Comparison of ENCODE assay signal across 8 cellular contexts in genomic region chr1:8423134-8423701, GRCh38.
A peak's percentile ranks its signal among the peaks of the same experiment; 100 is the strongest.
DNase-seq lines count a peak whose midpoint lies in the region; ATAC-seq, FAIRE-seq and TF ChIP-seq lines count a peak whose summit lies in the region.

No MANE protein-coding gene starts in this region.

- no peaks in the 10 kb centered on the region for H3K9me3 Mint-ChIP-seq in astrocyte (ENCODE audit: unreplicated experiment)

- DNase-seq in GM20000 (ENCODE audit: low spot score): peak; percentile 64
- DNase-seq in astrocyte (ENCODE audit: low read depth): no peak
- DNase-seq in kidney: peak; percentile 85
- peak; percentile 15 to 25 for DNase-seq in stimulated activated CD4-positive, alpha-beta T cell treated with anti-CD3 and anti-CD28 coated beads, Interleukin-4, amount 100 ng/mL, for 48 hours (ENCODE audit: low read depth in 2 of 2)
- DNase-seq in effector CD8-positive, alpha-beta T cell (lab: John Stamatoyannopoulos, UW): no peak
- DNase-seq in G401 (ENCODE audit: low spot score): no peak

- 0 out of 2 replicates have a peak, but pooled peaks have one; percentile 28 for TF ChIP-seq POLR2A in Raji (IDR thresholded peaks at IDR 0.05; ENCODE audit: insufficient read depth, low read depth, low read length)

- peaks cover 20% of the 10 kb centered on the region for H3K4me1 ChIP-seq in astrocyte (ENCODE audit: insufficient read depth, low read length)
- H3K4me1 ChIP-seq in kidney (ENCODE audit: control insufficient read depth in 1 of 2, insufficient read depth in 1 of 2, low read depth in 1 of 2, low read length in 2 of 2): peaks cover 23 to 27% of the 10 kb centered on the region in 2 donors

- H3K79me2 ChIP-seq in astrocyte (ENCODE audit: insufficient read depth, low read length): peaks cover 52% of the 10 kb centered on the region

- peak overlapping the region; percentile 87 for H3K4me3 ChIP-seq in astrocyte (ENCODE audit: insufficient read depth, low read depth, low read length)
- H3K4me3 ChIP-seq in kidney (ENCODE audit: low read length in 2 of 2): peak overlapping the region; percentile 84 to 95

- H3K4me1 Mint-ChIP-seq in astrocyte (ENCODE audit: low read depth, unreplicated experiment): peaks cover 35% of the 10 kb centered on the region

- H3K9ac ChIP-seq in astrocyte (ENCODE audit: low read length): peak overlapping the region; percentile 93
- peak overlapping the region; percentile 75 to 89 for H3K9ac ChIP-seq in kidney (ENCODE audit: low read length in 2 of 2)

- H3K4me3 Mint-ChIP-seq in astrocyte (ENCODE audit: unreplicated experiment): no peak overlapping the region

- peak overlapping the region; percentile 28 for H2AFZ ChIP-seq in astrocyte (ENCODE audit: low read depth, low read length)

- H3K27ac Mint-ChIP-seq in astrocyte (ENCODE audit: unreplicated experiment): no peak overlapping the region

- no peaks in the 10 kb centered on the region for H3K9me3 ChIP-seq in astrocyte (ENCODE audit: insufficient read depth, low read depth, low read length)
- no peaks in the 10 kb centered on the region for H3K9me3 ChIP-seq in kidney (ENCODE audit: control insufficient read depth in 1 of 2, low read length in 2 of 2)

- intact Hi-C loops in kidney (cut with DNase I): no loop called here

- H3K27me3 ChIP-seq in astrocyte (ENCODE audit: insufficient read depth, low read length): no peaks in the 10 kb centered on the region

- H3K36me3 ChIP-seq in astrocyte (ENCODE audit: insufficient read depth, low read length) (peaks cover 24% of the 10 kb centered on the region), kidney (ENCODE audit: control insufficient read depth in 1 of 2, insufficient read depth in 2 of 2, low read length in 2 of 2) (peaks cover 3% of the 10 kb centered on the region in 2 donors)

- in situ Hi-C loops in G401 (cut with HindIII; ENCODE audit: low sequenced_read_pairs): no loop called here

- H3K27ac ChIP-seq in astrocyte (ENCODE audit: low read depth, low read length) (peak overlapping the region; percentile 82), kidney (ENCODE audit: low read depth in 2 of 2, low read length in 2 of 2) (peak overlapping the region; percentile 96 to 97)

- H3K36me3 Mint-ChIP-seq in astrocyte (ENCODE audit: low read depth, unreplicated experiment): peaks cover 2% of the 10 kb centered on the region

- peaks cover 44% of the 10 kb centered on the region for H4K20me1 ChIP-seq in astrocyte (ENCODE audit: insufficient read depth, low read length)

- TF ChIP-seq CTCF in GM20000 (IDR thresholded peaks at IDR 0.05; ENCODE audit: extremely low read depth, missing control alignments): no peak
- TF ChIP-seq CTCF in astrocyte (IDR thresholded peaks at IDR 0.05; ENCODE audit: insufficient read depth, low read depth, low read length): no peak
- no peak for TF ChIP-seq CTCF in kidney (IDR thresholded peaks at IDR 0.05; ENCODE audit: borderline replicate concordance, extremely low read depth, insufficient read depth)

- FAIRE-seq in astrocyte (lab: Jason Lieb, UNC): no peak
- FAIRE-seq in kidney (lab: Jason Lieb, UNC): no peak

- no peaks in the 10 kb centered on the region for H3K27me3 Mint-ChIP-seq in astrocyte (ENCODE audit: low read depth, unreplicated experiment)

- peak overlapping the region; percentile 93 for H3K4me2 ChIP-seq in astrocyte (ENCODE audit: low read length)

- no peak for ATAC-seq in GM18520 (IDR thresholded peaks at IDR 0.05; ENCODE audit: unreplicated experiment)

Comparison
In these comparisons a context has a peak if more than half of its experiments do, and no peak if none do; other contexts are left out.
1. DNase-seq: peak in GM20000 (single experiment), kidney (single experiment) and stimulated activated CD4-positive, alpha-beta T cell treated with anti-CD3 and anti-CD28 coated beads, Interleukin-4, amount 100 ng/mL, for 48 hours (2 of 2); none in astrocyte (single experiment), effector CD8-positive, alpha-beta T cell (single experiment) and G401 (single experiment).